Comparison of ENCODE assay signal across 10 cellular contexts in genomic region chr2:224882291-224883171, GRCh38.
DNase-seq lines count a peak whose midpoint lies in the region; ATAC-seq and TF ChIP-seq lines count a peak whose summit lies in the region.
"Had no signal": no experiment of that assay in that cellular context is flagged by ENCODE, and none has a peak within 500 bp of the region (broad histone marks: within the 10 kb centered on the region; RNA-seq: fewer than 3 reads in every experiment).

No MANE protein-coding gene starts in this region.

- CTCF ChIA-PET in activated CD8-positive, alpha-beta T cell treated with anti-CD3 and anti-CD28 coated beads for 36 hours (lab: Charles Lee) = interaction anchor here (1.1 to 1.5 kb wide), 2 partner anchors 8 to 120 kb away, joined by 3 read pairs; no protein-coding TSS in a partner anchor

- no peaks in the 10 kb centered on the region for H3K9me3 Mint-ChIP-seq in activated CD8-positive, alpha-beta T cell treated with anti-CD3 and anti-CD28 coated beads for 36 hours
- H3K9me3 Mint-ChIP-seq: brain had no signal

- POLR2A ChIA-PET in activated CD8-positive, alpha-beta T cell treated with anti-CD3 and anti-CD28 coated beads for 36 hours (lab: Charles Lee) = interaction anchor here (1.8 kb wide), 1 partner anchor 16 kb away, joined by 3 read pairs; no protein-coding TSS in a partner anchor

- no peaks in the 10 kb centered on the region for H3K27me3 Mint-ChIP-seq in activated CD8-positive, alpha-beta T cell treated with anti-CD3 and anti-CD28 coated beads for 36 hours
- H3K27me3 Mint-ChIP-seq: brain had no signal

- peaks cover 88% of the 10 kb centered on the region for H3K36me3 Mint-ChIP-seq in activated CD8-positive, alpha-beta T cell treated with anti-CD3 and anti-CD28 coated beads for 36 hours (ENCODE audit: low read depth)

- H3K4me3 Mint-ChIP-seq in activated CD8-positive, alpha-beta T cell treated with anti-CD3 and anti-CD28 coated beads for 36 hours = no peak overlapping the region
- H3K4me3 Mint-ChIP-seq: brain had no signal

- H3K4me1 Mint-ChIP-seq in activated CD8-positive, alpha-beta T cell treated with anti-CD3 and anti-CD28 coated beads for 36 hours (ENCODE audit: low read depth) = peaks cover 59% of the 10 kb centered on the region

- in situ Hi-C loops in KBM-7 (cut with MboI; ENCODE audit: low pct_unique_long_range_greater_than_20kb, low sequenced_read_pairs) = no loop called here

- DNase-seq in Ammon's horn (ENCODE audit: low spot score) (peak; percentile 30), kidney tubule cell (ENCODE audit: low spot score) (peak; percentile 92), KBM-7 (no peak), Right ventricle myocardium inferior (ENCODE audit: missing footprints) (no peak), NCI-H345 treated with DMSO at 0.1 percent for 48 hours (lab: John Stamatoyannopoulos, UW; ENCODE audit: unreplicated experiment) (no peak)
- DNase-seq in activated CD8-positive, alpha-beta T cell treated with anti-CD3 and anti-CD28 coated beads for 36 hours = no peak

- intact Hi-C loops in activated CD8-positive, alpha-beta T cell treated with anti-CD3 and anti-CD28 coated beads for 36 hours (cut with micrococcal nuclease) = no loop called here
- intact Hi-C loops in Right ventricle myocardium inferior (cut with DNase I) = no loop called here

- TF ChIP-seq CTCF in activated CD8-positive, alpha-beta T cell treated with anti-CD3 and anti-CD28 coated beads for 36 hours (IDR thresholded peaks at IDR 0.05) = no peak

- ATAC-seq in HG02759 (IDR thresholded peaks at IDR 0.05; ENCODE audit: unreplicated experiment) (peak; percentile 52), GM18858 (IDR thresholded peaks at IDR 0.05; ENCODE audit: unreplicated experiment) (no peak), Right ventricle myocardium inferior (no peak)
- no peak for ATAC-seq in activated CD8-positive, alpha-beta T cell treated with anti-CD3 and anti-CD28 coated beads for 36 hours
- ATAC-seq: GM12878 had no signal

- peak overlapping the region; percentile 70 for H3K27ac Mint-ChIP-seq in activated CD8-positive, alpha-beta T cell treated with anti-CD3 and anti-CD28 coated beads for 36 hours

Comparison
In these comparisons a context has a peak if more than half of its experiments do, and no peak if none do; other contexts are left out.
1. DNase-seq: peak in Ammon's horn (single experiment) and kidney tubule cell (single experiment); none in activated CD8-positive, alpha-beta T cell treated with anti-CD3 and anti-CD28 coated beads for 36 hours (single experiment), KBM-7 (single experiment), Right ventricle myocardium inferior (single experiment) and NCI-H345 treated with DMSO at 0.1 percent for 48 hours (single experiment).